ENCODE assay signal across 21 cellular contexts in genomic region chr1:192740214-192740613, GRCh38.
"Had no signal": no experiment of that assay in that cellular context is flagged by ENCODE, and none has a peak within 500 bp of the region (broad histone marks: within the 10 kb centered on the region; RNA-seq: fewer than 3 reads in every experiment).

No MANE protein-coding gene starts in this region.

- H3K27me3 Mint-ChIP-seq: stimulated activated naive CD8-positive, alpha-beta T cell treated with anti-CD3 and anti-CD28 coated beads, Interleukin-15, amount 100 ng/mL, for 72 hours had no signal

- H2AFZ ChIP-seq: hepatocyte had no signal

- H3K36me3 Mint-ChIP-seq: stimulated activated naive B cell treated with anti-CD40 and anti-IgM and Interleukin-4, amounts not matched to agents 10 μg/mL and 1 μg/mL and 100 μg/mL, for 72 hours had no signal

- H3K4me1 ChIP-seq: foreskin keratinocyte, psoas muscle, testis, tibial nerve, upper lobe of right lung, vagina had no signal

- H3K27me3 ChIP-seq: foreskin keratinocyte, hepatocyte, testis, tibial nerve, upper lobe of right lung, vagina had no signal

- H3K36me3 ChIP-seq: tibial nerve, upper lobe of right lung, vagina had no signal

- H3K4me1 Mint-ChIP-seq: nephron; stimulated activated naive B cell treated with anti-CD40 and anti-IgM and Interleukin-4, amounts not matched to agents 10 μg/mL and 1 μg/mL and 100 μg/mL, for 72 hours; stimulated activated naive CD8-positive, alpha-beta T cell treated with anti-CD3 and anti-CD28 coated beads, Interleukin-15, amount 100 ng/mL, for 72 hours had no signal

- H3K4me3 ChIP-seq: hepatocyte, lung, psoas muscle, testis, tibial nerve, upper lobe of right lung, vagina had no signal

- H3K27ac ChIP-seq: epithelial cell of prostate, foreskin keratinocyte, hepatocyte, psoas muscle, testis, tibial nerve, upper lobe of right lung, vagina had no signal

- H3K79me2 ChIP-seq: hepatocyte had no signal

- H3K9me3 ChIP-seq: psoas muscle, testis, upper lobe of right lung, vagina had no signal

- H3K4me2 ChIP-seq: hepatocyte had no signal

- H3K4me3 Mint-ChIP-seq: stimulated activated naive B cell treated with anti-CD40 and anti-IgM and Interleukin-4, amounts not matched to agents 10 μg/mL and 1 μg/mL and 100 μg/mL, for 72 hours; stimulated activated naive CD8-positive, alpha-beta T cell treated with anti-CD3 and anti-CD28 coated beads, Interleukin-15, amount 100 ng/mL, for 72 hours had no signal

- H3K27ac Mint-ChIP-seq: stimulated activated naive B cell treated with anti-CD40 and anti-IgM and Interleukin-4, amounts not matched to agents 10 μg/mL and 1 μg/mL and 100 μg/mL, for 72 hours had no signal

- H3K9me3 Mint-ChIP-seq: stimulated activated naive CD8-positive, alpha-beta T cell treated with anti-CD3 and anti-CD28 coated beads, Interleukin-15, amount 100 ng/mL, for 72 hours had no signal

- DNase-seq: effector memory CD4-positive, alpha-beta T cell; foreskin keratinocyte; head of caudate nucleus; left colon; left ventricle myocardium superior; mesenchymal stem cell; midbrain; psoas muscle; retina; stimulated activated CD4-positive, alpha-beta T cell treated with anti-CD3 and anti-CD28 coated beads, Interleukin-2, amount 100 ng/mL, for 24 hours; stimulated activated CD4-positive, alpha-beta T cell treated with anti-CD3 and anti-CD28 coated beads, Interleukin-4, amount 100 ng/mL, for 4 hours; stimulated activated naive B cell treated with anti-CD40 and anti-IgM and Interleukin-4, amounts not matched to agents 10 μg/mL and 1 μg/mL and 100 μg/mL, for 72 hours; stimulated activated naive CD8-positive, alpha-beta T cell treated with anti-CD3 and anti-CD28 coated beads, Interleukin-15, amount 100 ng/mL, for 72 hours; testis; upper lobe of right lung had no signal
